37 cellular contexts compared by ENCODE assay signal in the genomic region with DNA sequence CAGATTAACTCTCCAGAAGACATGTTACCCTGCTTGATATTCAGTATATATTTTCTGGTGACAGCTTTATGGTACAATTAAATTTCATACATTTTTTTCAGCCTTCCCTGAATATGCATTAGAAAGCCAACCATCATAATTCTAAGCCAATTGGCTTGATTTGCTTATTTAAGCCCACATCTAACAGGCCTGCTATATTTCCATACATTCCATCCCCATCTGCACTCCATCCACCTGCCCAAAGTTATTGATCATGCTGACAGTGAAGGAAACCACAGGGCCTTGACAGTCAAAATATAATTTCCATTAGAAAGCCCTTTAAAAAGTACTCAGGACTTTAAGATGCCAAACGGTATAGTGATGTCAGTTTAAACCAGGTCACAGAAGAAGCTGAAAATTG.
"Had no signal": no experiment of that assay in that cellular context is flagged by ENCODE, and none has a peak within 500 bp of the region (broad histone marks: within the 10 kb centered on the region; RNA-seq: fewer than 3 reads in every experiment).

No MANE protein-coding gene starts in this region.

- H3K27ac ChIP-seq: body of pancreas, breast epithelium, KMS-11, Peyer's patch, SJSA1, WERI-Rb-1 had no signal

- H3K9me3 Mint-ChIP-seq: activated CD4-positive, alpha-beta T cell treated with anti-CD3 and anti-CD28 coated beads, Interleukin-2, amount 10 ng/mL, durations not matched to agents 24 days and 14 days; activated CD8-positive, alpha-beta T cell treated with anti-CD3 and anti-CD28 coated beads for 36 hours; activated naive CD8-positive, alpha-beta T cell treated with anti-CD3 and anti-CD28 coated beads for 36 hours; activated T-cell treated with anti-CD3 and anti-CD28 coated beads, Interleukin-2, amount 50 U/mL, for 72 hours; activated T-helper 17 cell treated with anti-CD3 and anti-CD28 coated beads, Interleukin-2, amount 50 U/mL, for 72 hours; T-cell had no signal

- H3K4me2 ChIP-seq: KMS-11 had no signal

- H3K27me3 Mint-ChIP-seq: activated CD4-positive, alpha-beta T cell treated with anti-CD3 and anti-CD28 coated beads, Interleukin-2, amount 10 ng/mL, durations not matched to agents 24 days and 14 days had no signal

- H3K9ac ChIP-seq: KMS-11 had no signal

- H3K36me3 Mint-ChIP-seq: T-cell had no signal

- ATAC-seq: activated CD8-positive, alpha-beta T cell treated with anti-CD3 and anti-CD28 coated beads for 36 hours; activated T-cell treated with anti-CD3 and anti-CD28 coated beads, Interleukin-2, amount 50 U/mL, for 72 hours; activated T-helper 17 cell treated with anti-CD3 and anti-CD28 coated beads, Interleukin-2, amount 50 U/mL, for 72 hours; body of pancreas; PC-3; T-cell; T-helper 17 cell had no signal

- H3K36me3 ChIP-seq: breast epithelium, Peyer's patch, SJSA1, WERI-Rb-1 had no signal

- DNase-seq: activated CD4-positive, alpha-beta T cell treated with anti-CD3 and anti-CD28 coated beads for 1 hour; activated CD4-positive, alpha-beta T cell treated with anti-CD3 and anti-CD28 coated beads, Interleukin-2, amount 10 ng/mL, durations not matched to agents 24 days and 14 days; activated CD4-positive, alpha-beta T cell treated with anti-CD3 and anti-CD28 coated beads, Interleukin-2, amount 50 U/mL, for 4 hours; activated CD4-positive, CD25-positive, alpha-beta regulatory T cell; activated CD8-positive, alpha-beta T cell treated with anti-CD3 and anti-CD28 coated beads for 36 hours; activated effector memory CD4-positive, alpha-beta T cell treated with anti-CD3 and anti-CD28 coated beads, Interleukin-2, amount 50 U/mL, for 16 hours; activated naive CD4-positive, alpha-beta T cell; activated naive CD4-positive, alpha-beta T cell treated with anti-CD3 and anti-CD28 coated beads, Interleukin-2, amount 50 U/mL, for 16 hours; activated naive CD8-positive, alpha-beta T cell treated with anti-CD3 and anti-CD28 coated beads for 36 hours; activated T-cell treated with anti-CD3 and anti-CD28 coated beads, Interleukin-2, amount 50 U/mL, for 1 hour; activated T-cell treated with anti-CD3 and anti-CD28 coated beads, Interleukin-2, amount 50 U/mL, for 72 hours; amniotic stem cell; aorta; body of pancreas; NCI-H1092 treated with DMSO at 0.1 percent for 48 hours; NCI-H1417; NCI-H146; NCI-H187; NCI-H2029 treated with DMSO at 0.1 percent for 48 hours; NCI-H2107; NCI-H2171; NCI-H510A; NCI-H526; NCI-H748 treated with DMSO at 0.1 percent for 48 hours; NK-92 treated with Interleukin-12 subunit alpha and Interleukin-12 subunit beta, amount 100 ng/mL, for 24 hours; Peyer's patch; RPMI8226; SHP77 treated with DMSO at 0.1 percent for 48 hours; T-cell; T-helper 17 cell; T-helper 9 cell; WERI-Rb-1 had no signal

- H3K27me3 ChIP-seq: body of pancreas, breast epithelium, Peyer's patch, SJSA1 had no signal

- H3K4me1 Mint-ChIP-seq: activated CD4-positive, alpha-beta T cell treated with anti-CD3 and anti-CD28 coated beads, Interleukin-2, amount 10 ng/mL, durations not matched to agents 24 days and 14 days; activated naive CD8-positive, alpha-beta T cell treated with anti-CD3 and anti-CD28 coated beads for 36 hours; activated T-helper 17 cell treated with anti-CD3 and anti-CD28 coated beads, Interleukin-2, amount 50 U/mL, for 72 hours; T-cell; T-helper 17 cell had no signal

- H3K4me1 ChIP-seq: body of pancreas, breast epithelium, Peyer's patch, SJSA1 had no signal

- H3K4me3 ChIP-seq: body of pancreas, breast epithelium, Peyer's patch, SJSA1 had no signal

- H3K27ac Mint-ChIP-seq: activated CD4-positive, alpha-beta T cell treated with anti-CD3 and anti-CD28 coated beads, Interleukin-2, amount 10 ng/mL, durations not matched to agents 24 days and 14 days; activated CD8-positive, alpha-beta T cell treated with anti-CD3 and anti-CD28 coated beads for 36 hours; activated naive CD8-positive, alpha-beta T cell treated with anti-CD3 and anti-CD28 coated beads for 36 hours; activated T-cell treated with anti-CD3 and anti-CD28 coated beads, Interleukin-2, amount 50 U/mL, for 72 hours; activated T-helper 17 cell treated with anti-CD3 and anti-CD28 coated beads, Interleukin-2, amount 50 U/mL, for 72 hours; T-cell; T-helper 17 cell had no signal

- H3K9me3 ChIP-seq: body of pancreas, breast epithelium, Peyer's patch, SJSA1 had no signal

- H3K4me3 Mint-ChIP-seq: activated CD4-positive, alpha-beta T cell treated with anti-CD3 and anti-CD28 coated beads, Interleukin-2, amount 10 ng/mL, durations not matched to agents 24 days and 14 days; activated CD8-positive, alpha-beta T cell treated with anti-CD3 and anti-CD28 coated beads for 36 hours; activated naive CD8-positive, alpha-beta T cell treated with anti-CD3 and anti-CD28 coated beads for 36 hours; activated T-cell treated with anti-CD3 and anti-CD28 coated beads, Interleukin-2, amount 50 U/mL, for 72 hours; activated T-helper 17 cell treated with anti-CD3 and anti-CD28 coated beads, Interleukin-2, amount 50 U/mL, for 72 hours; T-cell; T-helper 17 cell had no signal
